ENCODE assay signal across 16 cellular contexts in genomic region chr6:158529629-158530028, GRCh38. TPM values are rescaled to one million over a fixed set of nuclear protein-coding genes. Genes with fewer than 3 reads are reported as not detected.
DNase-seq lines count a peak whose midpoint lies in the region; ATAC-seq and TF ChIP-seq lines count a peak whose summit lies in the region.
"Had no signal": no experiment of that assay in that cellular context is flagged by ENCODE, and none has a peak within 500 bp of the region (broad histone marks: within the 10 kb centered on the region; RNA-seq: fewer than 3 reads in every experiment).

No MANE protein-coding gene starts in this region.

- H3K14ac ChIP-seq in mesenchymal stem cell (ENCODE audit: low read length in 2 of 2) = no peak overlapping the region

- no peaks in the 10 kb centered on the region for H3K4me1 ChIP-seq in GM23338 (ENCODE audit: insufficient read depth)
- H3K4me1 ChIP-seq in Panc1 (ENCODE audit: control insufficient read depth, insufficient read depth, low read length) = no peaks in the 10 kb centered on the region
- H3K4me1 ChIP-seq in mesenchymal stem cell (ENCODE audit: control insufficient read depth, insufficient read depth, low read depth, low read length) = no peaks in the 10 kb centered on the region
- H3K4me1 ChIP-seq: BLaER1 treated with 17β-estradiol and CSF1 and Interleukin-3, amounts not matched to agents 10 nM and 100 nM had no signal

- DNase-seq in GM23338 (ENCODE audit: low spot score) (no peak), Panc1 (ENCODE audit: low read depth, low spot score) (no peak), mesenchymal stem cell (no peak), type B pancreatic cell (ENCODE audit: extremely low spot score, unreplicated experiment) (peak; percentile 40), kidney glomerular epithelial cell (lab: John Stamatoyannopoulos, UW) (no peak), NCI-H187 treated with DMSO at 0.1 percent for 48 hours (lab: John Stamatoyannopoulos, UW) (no peak)
- DNase-seq: Calu3, DMS79 treated with DMSO at 0.1 percent for 48 hours, GF-D8, HFFc6, KG1 had no signal

- no peak overlapping the region for H3K9ac ChIP-seq in mesenchymal stem cell (ENCODE audit: low read length)
- H3K9ac ChIP-seq: BLaER1 treated with 17β-estradiol and CSF1 and Interleukin-3, amounts not matched to agents 10 nM and 100 nM had no signal

- no peaks in the 10 kb centered on the region for H3F3A ChIP-seq in GM23338 (replicated peaks; ENCODE audit: low read depth)

- H3K18ac ChIP-seq in mesenchymal stem cell (ENCODE audit: low read depth in 1 of 2, low read length in 2 of 2) = no peak overlapping the region

- H3K4me3 Mint-ChIP-seq in GM23338 = no peak overlapping the region
- H3K4me3 Mint-ChIP-seq in type B pancreatic cell = no peak overlapping the region
- H3K4me3 Mint-ChIP-seq: B cell; CD8-positive, alpha-beta T cell; HFFc6 had no signal

- H2BK120ac ChIP-seq in mesenchymal stem cell (ENCODE audit: low read depth, low read length) = no peak overlapping the region

- H3K27ac Mint-ChIP-seq in GM23338 (no peak overlapping the region), type B pancreatic cell (no peak overlapping the region)
- H3K27ac Mint-ChIP-seq: B cell; CD8-positive, alpha-beta T cell; HFFc6 had no signal

- no peak overlapping the region for H2AK5ac ChIP-seq in mesenchymal stem cell (ENCODE audit: low read length, severe bottlenecking)

- no TSS peak for BruUV-seq in Panc1 (replicated peaks; lab: Mats Ljungman, UMichigan)

- H3K9me3 ChIP-seq in Panc1 (ENCODE audit: control insufficient read depth, insufficient read depth, low read depth, low read length) (no peaks in the 10 kb centered on the region), mesenchymal stem cell (ENCODE audit: control insufficient read depth, low read length) (peaks cover 22% of the 10 kb centered on the region)

- WGBS in mesenchymal stem cell = 77% methylated on average over 8 of the region's 8 CpGs

- H2BK12ac ChIP-seq in mesenchymal stem cell (ENCODE audit: low read length in 2 of 2) = no peak overlapping the region

- H3K27me3 ChIP-seq in GM23338 (ENCODE audit: insufficient read depth) (no peaks in the 10 kb centered on the region), Panc1 (ENCODE audit: control insufficient read depth, insufficient read depth, low read length) (peaks cover 2% of the 10 kb centered on the region; the same call in 1 of the 2 replicates), mesenchymal stem cell (ENCODE audit: control insufficient read depth in 1 of 2, insufficient read depth in 1 of 2, low read length in 2 of 2) (peaks cover 9 to 18% of the 10 kb centered on the region in 2 experiments)
- H3K27me3 ChIP-seq: BLaER1 treated with 17β-estradiol and CSF1 and Interleukin-3, amounts not matched to agents 10 nM and 100 nM had no signal

- H3K79me1 ChIP-seq in mesenchymal stem cell (replicated peaks; ENCODE audit: low read length, poor library complexity, severe bottlenecking) = no peaks in the 10 kb centered on the region

- CTCF ChIA-PET in Panc1 (lab: Charles Lee) = interaction anchor here (0.6 kb wide), 1 partner anchor 445 kb away, joined by 7 read pairs; no protein-coding TSS in a partner anchor

- H3K27me3 Mint-ChIP-seq in GM23338 (ENCODE audit: insufficient read depth, low read depth, poor library complexity) (peaks cover 11% of the 10 kb centered on the region), type B pancreatic cell (peaks cover 10% of the 10 kb centered on the region)

- intact Hi-C loops in Panc1 (cut with micrococcal nuclease; ENCODE audit: unreplicated experiment) = no loop called here

- peaks cover 8% of the 10 kb centered on the region; the same call in 1 of the 2 replicates for H3K36me3 ChIP-seq in GM23338 (ENCODE audit: insufficient read depth)
- H3K36me3 ChIP-seq in Panc1 (ENCODE audit: control insufficient read depth, insufficient read depth, low read length) = no peaks in the 10 kb centered on the region
- no peaks in the 10 kb centered on the region for H3K36me3 ChIP-seq in mesenchymal stem cell (ENCODE audit: control insufficient read depth in 1 of 2, insufficient read depth in 2 of 2, low read depth in 1 of 2, low read length in 2 of 2)
- H3K36me3 ChIP-seq: BLaER1 treated with 17β-estradiol and CSF1 and Interleukin-3, amounts not matched to agents 10 nM and 100 nM had no signal

- no peaks in the 10 kb centered on the region for H4K20me1 ChIP-seq in GM23338 (replicated peaks; ENCODE audit: insufficient read depth)
- H4K20me1 ChIP-seq: BLaER1 treated with 17β-estradiol and CSF1 and Interleukin-3, amounts not matched to agents 10 nM and 100 nM had no signal

- H3K36me3 Mint-ChIP-seq in GM23338 (ENCODE audit: low read depth) (no peaks in the 10 kb centered on the region), type B pancreatic cell (no peaks in the 10 kb centered on the region)
- H3K36me3 Mint-ChIP-seq: CD8-positive, alpha-beta T cell had no signal

- H2AFZ ChIP-seq in GM23338 (no peak overlapping the region), mesenchymal stem cell (ENCODE audit: low read depth, low read length) (no peak overlapping the region)

- no peak overlapping the region for H3K4me2 ChIP-seq in GM23338
- no peak overlapping the region for H3K4me2 ChIP-seq in mesenchymal stem cell (ENCODE audit: low read length, poor library complexity, severe bottlenecking)
- H3K4me2 ChIP-seq: BLaER1 treated with 17β-estradiol and CSF1 and Interleukin-3, amounts not matched to agents 10 nM and 100 nM had no signal

- H3K4me3 ChIP-seq in GM23338 (no peak overlapping the region), Panc1 (ENCODE audit: low read depth in 2 of 2, low read length in 2 of 2) (no peak overlapping the region), mesenchymal stem cell (ENCODE audit: insufficient read depth in 1 of 2, low read depth in 1 of 2, low read length in 2 of 2) (no peak overlapping the region)
- H3K4me3 ChIP-seq: BLaER1 treated with 17β-estradiol and CSF1 and Interleukin-3, amounts not matched to agents 10 nM and 100 nM had no signal

- H3K9me3 Mint-ChIP-seq in GM23338 (peaks cover 18% of the 10 kb centered on the region), type B pancreatic cell (peaks cover 14% of the 10 kb centered on the region)

- no peak overlapping the region for H4K8ac ChIP-seq in mesenchymal stem cell (ENCODE audit: low read length)

- ATAC-seq in GM23338 (peak; percentile 28; the same call in 1 of the 3 replicates), Panc1 (0 out of 2 replicates have a peak, but pooled peaks have one; percentile 38), GM18520 (IDR thresholded peaks at IDR 0.05; ENCODE audit: unreplicated experiment) (no peak)
- ATAC-seq: CD8-positive, alpha-beta T cell; HCT116 had no signal

- no peak overlapping the region for H2BK15ac ChIP-seq in mesenchymal stem cell (ENCODE audit: low read depth, poor library complexity, severe bottlenecking)

- TF ChIP-seq CTCF in GM23338 (conservative IDR thresholded peaks at IDR 0.05; ENCODE audit: low read depth in 2 of 2) (no peak), Panc1 (IDR thresholded peaks at IDR 0.05) (no peak), type B pancreatic cell (conservative IDR thresholded peaks at IDR 0.05) (no peak)

- H3K79me2 ChIP-seq in GM23338 (replicated peaks; ENCODE audit: insufficient read depth) = no peaks in the 10 kb centered on the region

- H3K4me1 Mint-ChIP-seq in GM23338 (no peaks in the 10 kb centered on the region), type B pancreatic cell (ENCODE audit: unreplicated experiment) (no peaks in the 10 kb centered on the region)
- H3K4me1 Mint-ChIP-seq: B cell had no signal

- POLR2A ChIA-PET in Panc1 (lab: Charles Lee) = no interaction called here

- H3K27ac ChIP-seq in GM23338 (ENCODE audit: low read depth) (no peak overlapping the region), Panc1 (ENCODE audit: low read length) (no peak overlapping the region), mesenchymal stem cell (ENCODE audit: low read length, poor library complexity, severe bottlenecking) (no peak overlapping the region)
- H3K27ac ChIP-seq: BLaER1 treated with 17β-estradiol and CSF1 and Interleukin-3, amounts not matched to agents 10 nM and 100 nM had no signal

- peak overlapping the region; percentile 34 for H4K91ac ChIP-seq in mesenchymal stem cell (ENCODE audit: low read length)

- no peak overlapping the region for H3K23ac ChIP-seq in mesenchymal stem cell (ENCODE audit: low read length in 2 of 2)

- no peaks in the 10 kb centered on the region for H3K9me2 ChIP-seq in GM23338 (ENCODE audit: insufficient read depth)

- no peak overlapping the region for H2BK5ac ChIP-seq in mesenchymal stem cell (ENCODE audit: low read depth, low read length, poor library complexity, severe bottlenecking)

- in situ Hi-C loops in Panc1 (cut with HindIII; ENCODE audit: low pct_unique_long_range_greater_than_20kb, low sequenced_read_pairs) = no loop called here

- H3K4ac ChIP-seq in mesenchymal stem cell (ENCODE audit: low read depth in 1 of 2, low read length in 2 of 2) = no peak overlapping the region

TF ChIP-seq in GM23338, 12 proteins besides CTCF, POLR2A, EP300 and RAD21 (continues in another document):
- TF ChIP-seq ETS1 (IDR thresholded peaks at IDR 0.05) = no peak

RNA-seq across cellular contexts. Expression of gene TMEM181, which starts 30.3 kb away (rescaled TPM):
- total RNA-seq in GM23338 (2014; rRNA removed; shearing (Covaris generic)) = 25.2 and 28.2 TPM in 2 replicates
- 11.9 and 12.3 TPM in 2 replicates for polyA plus RNA-seq in GM23338 (2016; fragmentation: Nextera tagmentation; extraction: Ambion mirVana)
- 38.0 TPM for total RNA-seq in Panc1 (2021; ENCODE audit: unreplicated experiment)
- 24.5 TPM for polyA plus RNA-seq in Panc1 (2012; ENCODE audit: insufficient read length)
- 30.8 TPM for polyA plus RNA-seq in mesenchymal stem cell (2013, experiment 1 of 2)
- polyA plus RNA-seq in mesenchymal stem cell (2013, experiment 2 of 2) = 31.9 TPM
- 26.3 and 26.5 TPM in 2 replicates for total RNA-seq in type B pancreatic cell (ENCODE audit: low replicate concordance)
